19 cellular contexts compared by ENCODE assay signal in the genomic region with DNA sequence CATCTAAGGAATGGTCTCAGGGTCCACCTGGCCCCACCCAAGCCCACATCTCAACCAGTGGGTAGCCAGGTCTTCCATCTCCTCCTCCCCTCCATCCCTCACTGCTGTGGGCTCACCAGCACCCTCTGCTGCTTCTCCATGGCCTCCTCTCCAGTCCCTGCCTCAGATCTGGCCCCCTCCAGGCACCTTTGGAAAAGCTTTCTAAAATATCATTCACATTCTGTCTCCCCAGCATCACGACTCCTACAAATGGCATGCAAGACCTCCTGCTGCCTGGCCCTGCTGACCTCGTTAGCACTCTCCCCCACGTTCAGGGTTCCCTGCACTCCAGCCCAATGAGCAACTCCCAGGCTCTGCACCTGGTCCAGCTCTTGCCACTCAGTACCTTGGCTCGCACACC. TPM values are rescaled to one million over a fixed set of nuclear protein-coding genes. Genes with fewer than 3 reads are reported as not detected.
A peak's percentile ranks its signal among the peaks of the same experiment; 100 is the strongest.
DNase-seq lines count a peak whose midpoint lies in the region; ATAC-seq, FAIRE-seq and TF ChIP-seq lines count a peak whose summit lies in the region.
"Had no signal": no experiment of that assay in that cellular context is flagged by ENCODE, and none has a peak within 500 bp of the region (broad histone marks: within the 10 kb centered on the region; RNA-seq: fewer than 3 reads in every experiment).

No MANE protein-coding gene starts in this region.

- H2AK5ac ChIP-seq in H1 (ENCODE audit: low read depth, low read length) = 0 out of 2 replicates have a peak overlapping the region, but pooled peaks have one; percentile 5

- H3K27me3 ChIP-seq in H1 (replicated peaks in 1 of 4; ENCODE audit: control insufficient read depth in 3 of 4, extremely low read depth in 1 of 4, insufficient read depth in 3 of 4, low read length in 3 of 4) = no peaks in the 10 kb centered on the region
- H3K27me3 ChIP-seq: BLaER1, SJSA1, suprapubic skin had no signal

- H4K91ac ChIP-seq in H1 (replicated peaks; ENCODE audit: insufficient read length, low read length) = no peak overlapping the region

- no peak overlapping the region for H2BK120ac ChIP-seq in H1 (replicated peaks; ENCODE audit: low read depth, low read length)

- peak; percentile 63 for DNase-seq in NCI-H460 (ENCODE audit: extremely low read depth, low read depth)
- DNase-seq in H1 (ENCODE audit: low read depth in 1 of 2, low spot score in 2 of 2) = peak in 1 of 2 experiments; percentile 3
- DNase-seq in mesenteric fat pad (ENCODE audit: low spot score) = peak; percentile 6
- DNase-seq in NOMO-1 treated with dmso at 0.1 percent for 144 hours (lab: John Stamatoyannopoulos, UW; ENCODE audit: unreplicated experiment) = no peak
- no peak for DNase-seq in GM19238 (ENCODE audit: insufficient read length, low spot score)
- DNase-seq in NCI-H345 (lab: John Stamatoyannopoulos, UW) = no peak
- DNase-seq: activated CD8-positive, alpha-beta T cell treated with anti-CD3 and anti-CD28 coated beads for 36 hours; amniotic stem cell; midbrain; MM.1S; NCI-H2107; NK-92 treated with Interleukin-12 subunit alpha and Interleukin-12 subunit beta, amount 100 ng/mL, for 24 hours; occipital lobe had no signal

- POLR2A ChIA-PET in H1 (lab: Charles Lee; ENCODE audit: partially characterized antibody) = no interaction called here

- no peak for FAIRE-seq in H1 (lab: Jason Lieb, UNC)

- no peak overlapping the region for H3K9ac ChIP-seq in H1 (replicated peaks in 1 of 4; ENCODE audit: extremely low read depth in 1 of 4, low read depth in 3 of 4, low read length in 3 of 4)
- H3K9ac ChIP-seq: BLaER1 had no signal

- H3K14ac ChIP-seq in H1 (ENCODE audit: insufficient read length) = no peak overlapping the region

- WGBS in H1 (ENCODE audit: extremely low coverage in 1 of 2, insufficient coverage in 1 of 2, insufficient read length in 1 of 2, insufficient replicate concordance in 2 of 2, low coverage in 1 of 2, low lambda C conversion rate in 2 of 2, missing lambda C conversion rate in 1 of 2), 2 experiments = 55% methylated on average over 4 of the region's 4 CpGs; no CpG with 5 or more reads in 1 of the 2 experiments

- no peak overlapping the region for H2BK20ac ChIP-seq in H1 (ENCODE audit: low read length)

- H2BK12ac ChIP-seq in H1 (ENCODE audit: low read depth, low read length) = peak overlapping the region; percentile 10; the same call in 1 of the 2 replicates

- peaks cover 0 to 4% (median 2%) of the 10 kb centered on the region in 4 experiments; a peak in 2 of 7 replicates for H3K4me1 ChIP-seq in H1 (replicated peaks in 1 of 4; ENCODE audit: control insufficient read depth in 3 of 4, insufficient read depth in 4 of 4, low read length in 3 of 4)
- H3K4me1 ChIP-seq: BLaER1, suprapubic skin had no signal

- no peaks in the 10 kb centered on the region for H4K20me1 ChIP-seq in H1 (replicated peaks in 1 of 2; ENCODE audit: control insufficient read depth in 1 of 2, insufficient read depth in 2 of 2, low read length in 2 of 2)
- H4K20me1 ChIP-seq: BLaER1 had no signal

- no peak overlapping the region for H2BK15ac ChIP-seq in H1 (ENCODE audit: low read length)

- no peak overlapping the region for H3K4ac ChIP-seq in H1 (replicated peaks; ENCODE audit: insufficient read length, low read depth, low read length)

- no peak overlapping the region for H4K5ac ChIP-seq in H1 (ENCODE audit: insufficient read length, low read depth, low read length)

- H3K4me2 ChIP-seq in H1 (ENCODE audit: insufficient read depth in 1 of 2, low read depth in 2 of 2, low read length in 2 of 2) = no peak overlapping the region
- H3K4me2 ChIP-seq: BLaER1 had no signal

- CTCF ChIA-PET in H1 (lab: Charles Lee; ENCODE audit: partially characterized antibody) = interaction anchor here (0.5 to 3.2 kb wide), 7 partner anchors 9 to 792 kb away, joined by 3 to 14 read pairs (median 3); a partner anchor contains a TSS

- H3K23ac ChIP-seq in H1 (ENCODE audit: insufficient read length) = no peak overlapping the region

- no peak overlapping the region for H2AFZ ChIP-seq in H1 (ENCODE audit: low read length)

- H3K18ac ChIP-seq in H1 (ENCODE audit: extremely low read depth, low read length) = no peak overlapping the region

- H3K36me3 ChIP-seq in H1 (ENCODE audit: control insufficient read depth in 2 of 4, insufficient read depth in 4 of 4, low read length in 3 of 4) = no peaks in the 10 kb centered on the region; a peak in 1 of 8 replicates
- H3K36me3 ChIP-seq: BLaER1, SJSA1, suprapubic skin had no signal

- H2BK5ac ChIP-seq in H1 (ENCODE audit: low read depth, low read length) = no peak overlapping the region

- H3K9me3 ChIP-seq in H1 (ENCODE audit: insufficient read depth in 2 of 2, low read depth in 1 of 2, low read length in 1 of 2) = no peaks in the 10 kb centered on the region
- H3K9me3 ChIP-seq: BLaER1, SJSA1, suprapubic skin had no signal

- no peaks in the 10 kb centered on the region for H3K79me2 ChIP-seq in H1 (ENCODE audit: control insufficient read depth in 1 of 2, insufficient read depth in 2 of 2, low read length in 2 of 2)

- no peaks in the 10 kb centered on the region; the same call in 1 of the 2 replicates for H3K23me2 ChIP-seq in H1 (ENCODE audit: low read depth, low read length)

- peak; percentile 11 to 32; a peak in 3 of 4 replicates for TF ChIP-seq RAD21 in H1 (IDR thresholded peaks at IDR 0.05 in 1 of 2, conservative IDR thresholded peaks at IDR 0.05 in 1 of 2; ENCODE audit: low read depth in 2 of 2, low read length in 2 of 2)

- no peak overlapping the region for H3K27ac ChIP-seq in H1 (ENCODE audit: low read depth, low read length)
- H3K27ac ChIP-seq: BLaER1, SJSA1, suprapubic skin had no signal

- no peak for ATAC-seq in GM18858 (IDR thresholded peaks at IDR 0.05; ENCODE audit: unreplicated experiment)
- ATAC-seq: activated CD8-positive, alpha-beta T cell treated with anti-CD3 and anti-CD28 coated beads for 36 hours had no signal

- TF ChIP-seq EP300 in H1 (IDR thresholded peaks at IDR 0.05; ENCODE audit: borderline replicate concordance in 1 of 2, low read depth in 2 of 2, low read length in 2 of 2) = no peak

- no peak for TF ChIP-seq POLR2A in H1 (IDR thresholded peaks at IDR 0.05; ENCODE audit: control extremely low read depth in 1 of 2, low read depth in 2 of 2, low read length in 2 of 2)

- H3K79me1 ChIP-seq in H1 (ENCODE audit: low read depth, low read length) = no peaks in the 10 kb centered on the region

- TF ChIP-seq CTCF in GM12872 (IDR thresholded peaks at IDR 0.05; ENCODE audit: insufficient read depth, low read depth, low read length) (0 out of 3 replicates have a peak, but pooled peaks have one; percentile 10), H1 (IDR thresholded peaks at IDR 0.05; ENCODE audit: control extremely low read depth in 1 of 3, insufficient read depth in 1 of 3, low read depth in 1 of 3, low read length in 3 of 3) (peak; percentile 47 to 63 (median 54))

- H3K56ac ChIP-seq in H1 (replicated peaks; ENCODE audit: insufficient read length, low read depth, low read length) = no peak overlapping the region

- no peak overlapping the region for H4K8ac ChIP-seq in H1 (ENCODE audit: extremely low read depth, insufficient read depth, low read length)

- no peak overlapping the region for H3K4me3 ChIP-seq in H1 (ENCODE audit: extremely low read depth in 1 of 4, insufficient read depth in 2 of 4, low read depth in 3 of 4, low read length in 4 of 4)
- H3K4me3 ChIP-seq: BLaER1, dorsolateral prefrontal cortex, SJSA1, suprapubic skin had no signal

RNA-seq across cellular contexts. Expression of a gene that starts 13.7 kb away (rescaled TPM):
- total RNA-seq in NCI-H460 (2014; rRNA removed; shearing (Covaris generic)) = 86.7 and 106 TPM in 2 replicates
- polyA plus RNA-seq in NCI-H460 (2014; cell fraction: nucleus; rRNA removed) = 51.9 and 61.2 TPM in 2 replicates
- not detected in 2 replicates for total RNA-seq in H1 (2021; fragmentation: NEBNext Ultra II Directional; extraction: Animal tissue kit (Norgen Biotek cat#: 25700))
- polyA plus RNA-seq in H1 (2011; rRNA removed) = not detected in 2 replicates
- not detected for polyA plus RNA-seq in H1 (2011; cell fraction: cytosol; rRNA removed)
- polyA plus RNA-seq in H1 (2011; cell fraction: nucleus; rRNA removed) = not detected
- not detected in 4 replicates for polyA plus RNA-seq in H1 (2012, experiment 1 of 2)
- not detected for polyA plus RNA-seq in H1 (2012, experiment 2 of 2)
- polyA plus RNA-seq in H1 (2013, experiment 1 of 2) = 0.02 TPM
- not detected for polyA plus RNA-seq in H1 (2013, experiment 2 of 2)
- polyA minus RNA-seq in H1 (2011; rRNA and poly(A)+ RNA removed) = not detected in 2 replicates
- 2.6 TPM for polyA minus RNA-seq in H1 (2011; cell fraction: cytosol; rRNA and poly(A)+ RNA removed)
- polyA minus RNA-seq in H1 (2011; cell fraction: nucleus; rRNA and poly(A)+ RNA removed) = 0.50 TPM
- 6.7 TPM for total RNA-seq in mesenteric fat pad
- total RNA-seq: activated CD8-positive, alpha-beta T cell treated with anti-CD3 and anti-CD28 coated beads for 36 hours; occipital lobe had no signal

RNA-seq across cellular contexts. Expression of a gene that starts 17.6 kb away (rescaled TPM):
- 7.3 and 10.3 TPM in 2 replicates for total RNA-seq in NCI-H460 (2014; rRNA removed; shearing (Covaris generic))
- polyA plus RNA-seq in NCI-H460 (2014; cell fraction: nucleus; rRNA removed) = 0.32 and 1.9 TPM in 2 replicates
- not detected in 2 replicates for total RNA-seq in H1 (2021; fragmentation: NEBNext Ultra II Directional; extraction: Animal tissue kit (Norgen Biotek cat#: 25700))
- polyA plus RNA-seq in H1 (2011; rRNA removed) = not detected in 2 replicates
- polyA plus RNA-seq in H1 (2011; cell fraction: cytosol; rRNA removed) = not detected
- not detected for polyA plus RNA-seq in H1 (2011; cell fraction: nucleus; rRNA removed)
- polyA plus RNA-seq in H1 (2012, experiment 1 of 2) = not detected in 4 replicates
- polyA plus RNA-seq in H1 (2012, experiment 2 of 2) = not detected
- polyA plus RNA-seq in H1 (2013, experiment 1 of 2) = not detected
- polyA plus RNA-seq in H1 (2013, experiment 2 of 2) = not detected
- not detected in 2 replicates for polyA minus RNA-seq in H1 (2011; rRNA and poly(A)+ RNA removed)
- polyA minus RNA-seq in H1 (2011; cell fraction: cytosol; rRNA and poly(A)+ RNA removed) = not detected
- polyA minus RNA-seq in H1 (2011; cell fraction: nucleus; rRNA and poly(A)+ RNA removed) = not detected
- total RNA-seq in mesenteric fat pad = not detected
- total RNA-seq: activated CD8-positive, alpha-beta T cell treated with anti-CD3 and anti-CD28 coated beads for 36 hours; occipital lobe; SJSA1; suprapubic skin had no signal

RNA-seq across cellular contexts. Expression of a gene that starts 48.0 kb away (rescaled TPM):
- not detected in 2 replicates for total RNA-seq in NCI-H460 (2014; rRNA removed; shearing (Covaris generic))
- not detected in 2 replicates for polyA plus RNA-seq in NCI-H460 (2014; cell fraction: nucleus; rRNA removed)
- total RNA-seq in H1 (2021; fragmentation: NEBNext Ultra II Directional; extraction: Animal tissue kit (Norgen Biotek cat#: 25700)) = not detected in 2 replicates
- not detected in 2 replicates for polyA plus RNA-seq in H1 (2011; rRNA removed)
- polyA plus RNA-seq in H1 (2011; cell fraction: cytosol; rRNA removed) = not detected
- not detected for polyA plus RNA-seq in H1 (2011; cell fraction: nucleus; rRNA removed)
- polyA plus RNA-seq in H1 (2012, experiment 1 of 2) = not detected in 4 replicates
- polyA plus RNA-seq in H1 (2012, experiment 2 of 2) = not detected
- polyA plus RNA-seq in H1 (2013, experiment 1 of 2) = not detected
- not detected for polyA plus RNA-seq in H1 (2013, experiment 2 of 2)
- not detected in 2 replicates for polyA minus RNA-seq in H1 (2011; rRNA and poly(A)+ RNA removed)
- polyA minus RNA-seq in H1 (2011; cell fraction: cytosol; rRNA and poly(A)+ RNA removed) = not detected
- not detected for polyA minus RNA-seq in H1 (2011; cell fraction: nucleus; rRNA and poly(A)+ RNA removed)
- total RNA-seq in mesenteric fat pad = not detected
- total RNA-seq: activated CD8-positive, alpha-beta T cell treated with anti-CD3 and anti-CD28 coated beads for 36 hours; occipital lobe; SJSA1; suprapubic skin had no signal

Comparison
In these comparisons a context has a peak if more than half of its experiments do, and no peak if none do; other contexts are left out.
1. DNase-seq: peak in NCI-H460 (single experiment) and mesenteric fat pad (single experiment); none in NOMO-1 treated with dmso at 0.1 percent for 144 hours (single experiment), GM19238 (single experiment) and NCI-H345 (single experiment).
2. RNA of a gene that starts 13.7 kb away (total RNA-seq): 86.7 to 106 TPM in NCI-H460; 6.7 TPM in mesenteric fat pad (single experiment) and not detected in H1; every median in the first group is over 10 times any median in the second.